In the genomic region with DNA sequence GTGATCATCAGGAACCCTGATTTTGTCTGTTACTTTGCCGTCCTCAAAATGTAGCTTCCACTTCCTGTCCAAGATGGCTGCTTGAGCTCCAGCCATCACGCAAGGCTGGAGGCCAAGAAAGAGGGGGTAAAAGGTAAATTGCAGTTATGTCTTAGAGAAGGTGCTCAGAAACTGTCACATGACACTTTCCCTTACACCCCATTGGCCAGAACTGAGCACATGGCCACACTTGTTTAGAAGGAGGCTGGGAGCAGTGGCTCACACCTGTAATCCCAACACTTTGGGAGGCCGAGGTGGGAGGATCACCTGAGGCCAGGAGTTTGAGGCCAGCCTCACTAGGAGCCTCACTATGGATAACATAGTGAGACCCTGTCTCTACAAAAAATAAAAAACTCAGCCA, we compare ENCODE assay signal across 1 cellular context.
TF ChIP-seq lines count a peak whose summit lies in the region.

No MANE protein-coding gene starts in this region.

TF ChIP-seq in GM23338, 12 proteins besides CTCF, POLR2A, EP300 and RAD21 (continued from another document):
- TF ChIP-seq ZNF331 (CRISPR knock-in tag; IDR thresholded peaks at IDR 0.05; ENCODE audit: low read depth): no peak
- TF ChIP-seq STAT1 (IDR thresholded peaks at IDR 0.05; ENCODE audit: unreplicated experiment): no peak
- TF ChIP-seq, protein P1, sequence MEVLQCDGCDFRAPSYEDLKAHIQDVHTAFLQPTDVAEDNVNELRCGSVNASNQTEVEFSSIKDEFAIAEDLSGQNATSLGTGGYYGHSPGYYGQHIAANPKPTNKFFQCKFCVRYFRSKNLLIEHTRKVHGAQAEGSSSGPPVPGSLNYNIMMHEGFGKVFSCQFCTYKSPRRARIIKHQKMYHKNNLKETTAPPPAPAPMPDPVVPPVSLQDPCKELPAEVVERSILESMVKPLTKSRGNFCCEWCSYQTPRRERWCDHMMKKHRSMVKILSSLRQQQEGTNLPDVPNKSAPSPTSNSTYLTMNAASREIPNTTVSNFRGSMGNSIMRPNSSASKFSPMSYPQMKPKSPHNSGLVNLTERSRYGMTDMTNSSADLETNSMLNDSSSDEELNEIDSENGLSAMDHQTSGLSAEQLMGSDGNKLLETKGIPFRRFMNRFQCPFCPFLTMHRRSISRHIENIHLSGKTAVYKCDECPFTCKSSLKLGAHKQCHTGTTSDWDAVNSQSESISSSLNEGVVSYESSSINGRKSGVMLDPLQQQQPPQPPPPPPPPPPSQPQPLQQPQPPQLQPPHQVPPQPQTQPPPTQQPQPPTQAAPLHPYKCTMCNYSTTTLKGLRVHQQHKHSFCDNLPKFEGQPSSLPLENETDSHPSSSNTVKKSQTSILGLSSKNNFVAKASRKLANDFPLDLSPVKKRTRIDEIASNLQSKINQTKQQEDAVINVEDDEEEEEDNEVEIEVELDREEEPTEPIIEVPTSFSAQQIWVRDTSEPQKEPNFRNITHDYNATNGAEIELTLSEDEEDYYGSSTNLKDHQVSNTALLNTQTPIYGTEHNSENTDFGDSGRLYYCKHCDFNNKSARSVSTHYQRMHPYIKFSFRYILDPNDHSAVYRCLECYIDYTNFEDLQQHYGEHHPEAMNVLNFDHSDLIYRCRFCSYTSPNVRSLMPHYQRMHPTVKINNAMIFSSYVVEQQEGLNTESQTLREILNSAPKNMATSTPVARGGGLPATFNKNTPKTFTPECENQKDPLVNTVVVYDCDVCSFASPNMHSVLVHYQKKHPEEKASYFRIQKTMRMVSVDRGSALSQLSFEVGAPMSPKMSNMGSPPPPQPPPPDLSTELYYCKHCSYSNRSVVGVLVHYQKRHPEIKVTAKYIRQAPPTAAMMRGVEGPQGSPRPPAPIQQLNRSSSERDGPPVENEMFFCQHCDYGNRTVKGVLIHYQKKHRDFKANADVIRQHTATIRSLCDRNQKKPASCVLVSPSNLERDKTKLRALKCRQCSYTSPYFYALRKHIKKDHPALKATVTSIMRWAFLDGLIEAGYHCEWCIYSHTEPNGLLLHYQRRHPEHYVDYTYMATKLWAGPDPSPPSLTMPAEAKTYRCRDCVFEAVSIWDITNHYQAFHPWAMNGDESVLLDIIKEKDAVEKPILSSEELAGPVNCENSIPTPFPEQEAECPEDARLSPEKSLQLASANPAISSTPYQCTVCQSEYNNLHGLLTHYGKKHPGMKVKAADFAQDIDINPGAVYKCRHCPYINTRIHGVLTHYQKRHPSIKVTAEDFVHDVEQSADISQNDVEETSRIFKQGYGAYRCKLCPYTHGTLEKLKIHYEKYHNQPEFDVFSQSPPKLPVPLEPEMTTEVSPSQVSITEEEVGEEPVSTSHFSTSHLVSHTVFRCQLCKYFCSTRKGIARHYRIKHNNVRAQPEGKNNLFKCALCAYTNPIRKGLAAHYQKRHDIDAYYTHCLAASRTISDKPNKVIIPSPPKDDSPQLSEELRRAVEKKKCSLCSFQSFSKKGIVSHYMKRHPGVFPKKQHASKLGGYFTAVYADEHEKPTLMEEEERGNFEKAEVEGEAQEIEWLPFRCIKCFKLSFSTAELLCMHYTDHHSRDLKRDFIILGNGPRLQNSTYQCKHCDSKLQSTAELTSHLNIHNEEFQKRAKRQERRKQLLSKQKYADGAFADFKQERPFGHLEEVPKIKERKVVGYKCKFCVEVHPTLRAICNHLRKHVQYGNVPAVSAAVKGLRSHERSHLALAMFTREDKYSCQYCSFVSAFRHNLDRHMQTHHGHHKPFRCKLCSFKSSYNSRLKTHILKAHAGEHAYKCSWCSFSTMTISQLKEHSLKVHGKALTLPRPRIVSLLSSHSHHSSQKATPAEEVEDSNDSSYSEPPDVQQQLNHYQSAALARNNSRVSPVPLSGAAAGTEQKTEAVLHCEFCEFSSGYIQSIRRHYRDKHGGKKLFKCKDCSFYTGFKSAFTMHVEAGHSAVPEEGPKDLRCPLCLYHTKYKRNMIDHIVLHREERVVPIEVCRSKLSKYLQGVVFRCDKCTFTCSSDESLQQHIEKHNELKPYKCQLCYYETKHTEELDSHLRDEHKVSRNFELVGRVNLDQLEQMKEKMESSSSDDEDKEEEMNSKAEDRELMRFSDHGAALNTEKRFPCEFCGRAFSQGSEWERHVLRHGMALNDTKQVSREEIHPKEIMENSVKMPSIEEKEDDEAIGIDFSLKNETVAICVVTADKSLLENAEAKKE (CRISPR knock-in tag; IDR thresholded peaks at IDR 0.05): no peak
- no peak for TF ChIP-seq ETS1 (IDR thresholded peaks at IDR 0.05)
